ENCODE assay signal across 37 cellular contexts in the genomic region with DNA sequence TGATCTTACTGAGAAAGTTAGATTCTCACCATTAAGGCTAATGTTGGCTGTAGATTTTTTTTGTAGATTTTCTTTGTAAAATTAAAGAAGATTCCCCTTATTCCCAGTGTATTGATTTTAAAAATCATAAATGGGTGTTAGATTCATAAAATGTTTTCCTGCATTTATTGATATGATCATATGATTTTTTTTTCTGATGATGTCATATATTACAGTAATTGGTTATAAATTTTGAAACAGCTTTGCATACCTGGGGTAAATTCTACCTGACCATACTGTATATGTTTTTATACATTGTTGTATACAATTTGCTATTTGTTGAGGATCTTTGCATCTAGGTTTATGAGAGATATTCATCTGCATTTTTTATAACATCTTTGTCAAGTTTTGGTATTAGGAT.
"Had no signal": no experiment of that assay in that cellular context is flagged by ENCODE, and none has a peak within 500 bp of the region (broad histone marks: within the 10 kb centered on the region; RNA-seq: fewer than 3 reads in every experiment).

No MANE protein-coding gene starts in this region.

- H3K27me3 Mint-ChIP-seq: activated B cell treated with CpG ODN at 0.5 μM for 24 hours; activated CD4-positive, alpha-beta memory T cell treated with anti-CD3 and anti-CD28 coated beads for 36 hours; activated CD4-positive, alpha-beta T cell treated with anti-CD3 and anti-CD28 coated beads, Interleukin-2, amount 10 ng/mL, durations not matched to agents 24 days and 14 days; activated CD8-positive, alpha-beta T cell treated with anti-CD3 and anti-CD28 coated beads for 36 hours; activated naive CD8-positive, alpha-beta T cell treated with anti-CD3 and anti-CD28 coated beads, Interleukin-2, amount 10 ng/mL, durations not matched to agents 7 days and 5 days; activated naive CD8-positive, alpha-beta T cell treated with anti-CD3 and anti-CD28 coated beads, Interleukin-2, amount 50 U/mL, for 24 hours; activated T-helper 17 cell treated with anti-CD3 and anti-CD28 coated beads, Interleukin-2, amount 50 U/mL, for 72 hours had no signal

- H3K9me3 ChIP-seq: ascending aorta, body of pancreas had no signal

- H3K4me1 ChIP-seq: ascending aorta, body of pancreas, breast epithelium had no signal

- H3K36me3 Mint-ChIP-seq: activated CD4-positive, alpha-beta memory T cell treated with anti-CD3 and anti-CD28 coated beads for 36 hours; activated naive CD4-positive, alpha-beta T cell treated with anti-CD3 and anti-CD28 coated beads, Interleukin-2, amount 50 U/mL, for 72 hours; activated naive CD8-positive, alpha-beta T cell treated with anti-CD3 and anti-CD28 coated beads, Interleukin-2, amount 10 ng/mL, durations not matched to agents 7 days and 5 days had no signal

- H3K36me3 ChIP-seq: ascending aorta, brain microvascular endothelial cell, breast epithelium had no signal

- H3K27me3 ChIP-seq: ascending aorta, body of pancreas, brain microvascular endothelial cell, breast epithelium had no signal

- FAIRE-seq: TTC549 had no signal

- H3K4me3 ChIP-seq: ascending aorta, body of pancreas, breast epithelium had no signal

- ATAC-seq: activated CD8-positive, alpha-beta T cell treated with anti-CD3 and anti-CD28 coated beads for 36 hours; activated naive CD4-positive, alpha-beta T cell treated with anti-CD3 and anti-CD28 coated beads, Interleukin-2, amount 50 U/mL, for 72 hours; activated naive CD8-positive, alpha-beta T cell treated with anti-CD3 and anti-CD28 coated beads, Interleukin-2, amount 50 U/mL, for 24 hours; activated T-cell treated with anti-CD3 and anti-CD28 coated beads, Interleukin-2, amount 50 U/mL, for 4 hours; activated T-cell treated with anti-CD3 and anti-CD28 coated beads, Interleukin-2, amount 50 U/mL, for 72 hours; activated T-helper 17 cell treated with anti-CD3 and anti-CD28 coated beads, Interleukin-2, amount 50 U/mL, for 72 hours; body of pancreas had no signal

- DNase-seq: activated B cell treated with CpG ODN at 0.5 μM for 24 hours; activated CD4-positive, alpha-beta memory T cell treated with anti-CD3 and anti-CD28 coated beads for 36 hours; activated CD4-positive, alpha-beta T cell treated with anti-CD3 and anti-CD28 coated beads for 4 hours; activated CD4-positive, alpha-beta T cell treated with anti-CD3 and anti-CD28 coated beads, Interleukin-2, amount 10 ng/mL, durations not matched to agents 24 days and 14 days; activated CD4-positive, alpha-beta T cell treated with anti-CD3 and anti-CD28 coated beads, Interleukin-2, amount 50 U/mL, for 1 hour; activated CD4-positive, alpha-beta T cell treated with anti-CD3 and anti-CD28 coated beads, Interleukin-2, amount 50 U/mL, for 4 hours; activated CD4-positive, CD25-positive, alpha-beta regulatory T cell treated with anti-CD3 and anti-CD28 coated beads, Interleukin-2, amount 50 U/mL, for 72 hours; activated CD8-positive, alpha-beta memory T cell treated with anti-CD3 and anti-CD28 coated beads, Interleukin-2, amount 50 U/mL, for 4 hours; activated CD8-positive, alpha-beta T cell treated with anti-CD3 and anti-CD28 coated beads for 36 hours; activated effector memory CD4-positive, alpha-beta T cell treated with anti-CD3 and anti-CD28 coated beads, Interleukin-2, amount 50 U/mL, for 16 hours; activated gamma-delta T cell treated with Interleukin-2 at 50 U/mL for 16 hours; activated naive CD4-positive, alpha-beta T cell; activated naive CD4-positive, alpha-beta T cell treated with anti-CD3 and anti-CD28 coated beads for 36 hours; activated naive CD4-positive, alpha-beta T cell treated with anti-CD3 and anti-CD28 coated beads, Interleukin-2, amount 50 U/mL, for 16 hours; activated naive CD8-positive, alpha-beta T cell treated with anti-CD3 and anti-CD28 coated beads, Interleukin-2, amount 10 ng/mL, durations not matched to agents 7 days and 5 days; activated naive CD8-positive, alpha-beta T cell treated with anti-CD3 and anti-CD28 coated beads, Interleukin-2, amount 50 U/mL, for 24 hours; activated T-cell treated with anti-CD3 and anti-CD28 coated beads for 4 hours; activated T-cell treated with anti-CD3 and anti-CD28 coated beads, Interleukin-2, amount 50 U/mL, for 1 hour; activated T-cell treated with anti-CD3 and anti-CD28 coated beads, Interleukin-2, amount 50 U/mL, for 4 hours; activated T-cell treated with anti-CD3 and anti-CD28 coated beads, Interleukin-2, amount 50 U/mL, for 72 hours; amygdala; anterior cingulate cortex; body of pancreas; brain microvascular endothelial cell; central memory CD4-positive, alpha-beta T cell; T-helper 1 cell; T-helper 2 cell; T-helper 9 cell had no signal

- H3K27ac Mint-ChIP-seq: activated B cell treated with CpG ODN at 0.5 μM for 24 hours; activated CD4-positive, alpha-beta memory T cell treated with anti-CD3 and anti-CD28 coated beads for 36 hours; activated CD4-positive, alpha-beta T cell treated with anti-CD3 and anti-CD28 coated beads, Interleukin-2, amount 10 ng/mL, durations not matched to agents 24 days and 14 days; activated CD8-positive, alpha-beta T cell treated with anti-CD3 and anti-CD28 coated beads for 36 hours; activated naive CD4-positive, alpha-beta T cell treated with anti-CD3 and anti-CD28 coated beads for 36 hours; activated naive CD4-positive, alpha-beta T cell treated with anti-CD3 and anti-CD28 coated beads, Interleukin-2, amount 50 U/mL, for 72 hours; activated naive CD8-positive, alpha-beta T cell treated with anti-CD3 and anti-CD28 coated beads, Interleukin-2, amount 10 ng/mL, durations not matched to agents 7 days and 5 days; activated naive CD8-positive, alpha-beta T cell treated with anti-CD3 and anti-CD28 coated beads, Interleukin-2, amount 50 U/mL, for 24 hours; activated T-cell treated with anti-CD3 and anti-CD28 coated beads, Interleukin-2, amount 50 U/mL, for 72 hours; activated T-helper 1 cell treated with anti-CD3 and anti-CD28 coated beads, Interleukin-12 subunit alpha, Interleukin-12 subunit beta, Interleukin-2, Interleukin-4 antibody, amounts not matched to agents 30 ng/mL and 10 ng/mL and 1 ng/mL, durations not matched to agents 14 hours and 24 hours and 36 hours; activated T-helper 17 cell treated with anti-CD3 and anti-CD28 coated beads, Interleukin-2, amount 50 U/mL, for 72 hours; T-helper 1 cell treated with Interleukin-12 subunit alpha and Interleukin-12 subunit beta and Interleukin-4 antibody, amounts not matched to agents 30 μg/mL and 1 μg/mL, for 36 hours; T-helper 2 cell treated with Interferon-gamma antibody and Interleukin-4, amounts not matched to agents 5 μg/mL and 100 μg/mL, for 36 hours had no signal

- H3K9me3 Mint-ChIP-seq: activated B cell treated with CpG ODN at 0.5 μM for 24 hours; activated CD4-positive, alpha-beta T cell treated with anti-CD3 and anti-CD28 coated beads, Interleukin-2, amount 10 ng/mL, durations not matched to agents 24 days and 14 days; activated CD8-positive, alpha-beta T cell treated with anti-CD3 and anti-CD28 coated beads for 36 hours; activated naive CD4-positive, alpha-beta T cell treated with anti-CD3 and anti-CD28 coated beads for 36 hours; activated naive CD8-positive, alpha-beta T cell treated with anti-CD3 and anti-CD28 coated beads, Interleukin-2, amount 10 ng/mL, durations not matched to agents 7 days and 5 days; activated naive CD8-positive, alpha-beta T cell treated with anti-CD3 and anti-CD28 coated beads, Interleukin-2, amount 50 U/mL, for 24 hours; activated T-cell treated with anti-CD3 and anti-CD28 coated beads, Interleukin-2, amount 50 U/mL, for 4 hours; activated T-helper 17 cell treated with anti-CD3 and anti-CD28 coated beads, Interleukin-2, amount 50 U/mL, for 72 hours; T-helper 1 cell treated with Interleukin-12 subunit alpha and Interleukin-12 subunit beta and Interleukin-4 antibody, amounts not matched to agents 30 μg/mL and 1 μg/mL, for 36 hours had no signal

- H3K4me3 Mint-ChIP-seq: activated B cell treated with CpG ODN at 0.5 μM for 24 hours; activated CD4-positive, alpha-beta memory T cell treated with anti-CD3 and anti-CD28 coated beads for 36 hours; activated CD4-positive, alpha-beta T cell treated with anti-CD3 and anti-CD28 coated beads, Interleukin-2, amount 10 ng/mL, durations not matched to agents 24 days and 14 days; activated CD8-positive, alpha-beta T cell treated with anti-CD3 and anti-CD28 coated beads for 36 hours; activated naive CD4-positive, alpha-beta T cell treated with anti-CD3 and anti-CD28 coated beads for 36 hours; activated naive CD8-positive, alpha-beta T cell treated with anti-CD3 and anti-CD28 coated beads, Interleukin-2, amount 10 ng/mL, durations not matched to agents 7 days and 5 days; activated naive CD8-positive, alpha-beta T cell treated with anti-CD3 and anti-CD28 coated beads, Interleukin-2, amount 50 U/mL, for 24 hours; activated T-cell treated with anti-CD3 and anti-CD28 coated beads, Interleukin-2, amount 50 U/mL, for 4 hours; activated T-cell treated with anti-CD3 and anti-CD28 coated beads, Interleukin-2, amount 50 U/mL, for 72 hours; activated T-helper 1 cell treated with anti-CD3 and anti-CD28 coated beads, Interleukin-12 subunit alpha, Interleukin-12 subunit beta, Interleukin-2, Interleukin-4 antibody, amounts not matched to agents 30 ng/mL and 10 ng/mL and 1 ng/mL, durations not matched to agents 14 hours and 24 hours and 36 hours; activated T-helper 17 cell treated with anti-CD3 and anti-CD28 coated beads, Interleukin-2, amount 50 U/mL, for 72 hours; T-helper 1 cell treated with Interleukin-12 subunit alpha and Interleukin-12 subunit beta and Interleukin-4 antibody, amounts not matched to agents 30 μg/mL and 1 μg/mL, for 36 hours; T-helper 2 cell treated with Interferon-gamma antibody and Interleukin-4, amounts not matched to agents 5 μg/mL and 100 μg/mL, for 36 hours had no signal

- H3K27ac ChIP-seq: ascending aorta, body of pancreas, brain microvascular endothelial cell, breast epithelium, VCaP had no signal

- H3K4me1 Mint-ChIP-seq: activated B cell treated with CpG ODN at 0.5 μM for 24 hours; activated CD4-positive, alpha-beta T cell treated with anti-CD3 and anti-CD28 coated beads, Interleukin-2, amount 10 ng/mL, durations not matched to agents 24 days and 14 days; activated naive CD8-positive, alpha-beta T cell treated with anti-CD3 and anti-CD28 coated beads, Interleukin-2, amount 10 ng/mL, durations not matched to agents 7 days and 5 days; activated naive CD8-positive, alpha-beta T cell treated with anti-CD3 and anti-CD28 coated beads, Interleukin-2, amount 50 U/mL, for 24 hours; activated T-helper 17 cell treated with anti-CD3 and anti-CD28 coated beads, Interleukin-2, amount 50 U/mL, for 72 hours had no signal
